In the genomic region with DNA sequence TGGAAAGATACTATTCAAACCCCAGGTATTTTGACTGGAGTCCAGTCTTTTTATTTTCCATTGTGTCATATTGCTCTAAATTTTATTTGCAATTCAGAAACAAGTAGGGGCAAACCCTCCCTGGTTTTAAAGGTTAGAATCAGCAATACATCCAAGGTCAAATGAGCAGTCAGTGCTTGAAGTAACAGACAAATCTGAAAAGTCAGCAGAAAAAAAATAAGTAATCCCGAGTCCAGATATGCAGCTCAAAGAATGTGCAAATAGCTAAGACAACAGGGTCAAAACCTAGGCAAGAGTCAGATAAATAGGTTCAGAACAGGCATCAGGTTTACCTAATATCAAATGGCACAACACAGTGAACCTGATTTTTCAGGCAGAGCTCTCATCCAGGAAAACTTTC, we compare ENCODE assay signal across 32 cellular contexts.
"Had no signal": no experiment of that assay in that cellular context is flagged by ENCODE, and none has a peak within 500 bp of the region (broad histone marks: within the 10 kb centered on the region; RNA-seq: fewer than 3 reads in every experiment).

No MANE protein-coding gene starts in this region.

- H3K27me3 Mint-ChIP-seq: progenitor cell of endocrine pancreas; stimulated activated memory B cell treated with anti-CD40 and anti-IgM and Interleukin-4, amounts not matched to agents 10 μg/mL and 1 μg/mL and 100 μg/mL, for 72 hours; type B pancreatic cell had no signal

- H3K9ac ChIP-seq: parathyroid adenoma had no signal

- H3K4me1 Mint-ChIP-seq: naive thymus-derived CD8-positive, alpha-beta T cell; neural crest cell; stimulated activated memory B cell treated with anti-CD40 and anti-IgM and Interleukin-4, amounts not matched to agents 10 μg/mL and 1 μg/mL and 100 μg/mL, for 72 hours; stimulated activated naive CD8-positive, alpha-beta T cell treated with anti-CD3 and anti-CD28 coated beads, Interleukin-15, amount 100 ng/mL, for 72 hours had no signal

- H3K9me3 ChIP-seq: ovary, psoas muscle, spleen, suprapubic skin, testis, tibial artery, transverse colon, upper lobe of right lung, uterus had no signal

- H3K9me3 Mint-ChIP-seq: natural killer cell treated with Interleukin-12 subunit alpha and Interleukin-12 subunit beta and Interleukin-15 and Interleukin-18, amount 100 ng/mL, for 72 hours; nephron progenitor cell; stimulated activated memory B cell treated with anti-CD40 and anti-IgM and Interleukin-4, amounts not matched to agents 10 μg/mL and 1 μg/mL and 100 μg/mL, for 72 hours; type B pancreatic cell had no signal

- H3K27ac ChIP-seq: ovary, parathyroid adenoma, psoas muscle, skin epidermis, spleen, suprapubic skin, testis, tibial artery, transverse colon, upper lobe of right lung, uterus had no signal

- H3K27ac Mint-ChIP-seq: naive thymus-derived CD8-positive, alpha-beta T cell; natural killer cell treated with Interleukin-12 subunit alpha and Interleukin-12 subunit beta and Interleukin-15 and Interleukin-18, amount 100 ng/mL, for 72 hours; nephron progenitor cell; progenitor cell of endocrine pancreas; stimulated activated memory B cell treated with anti-CD40 and anti-IgM and Interleukin-4, amounts not matched to agents 10 μg/mL and 1 μg/mL and 100 μg/mL, for 72 hours; stimulated activated naive CD8-positive, alpha-beta T cell treated with anti-CD3 and anti-CD28 coated beads, Interleukin-15, amount 100 ng/mL, for 72 hours; type B pancreatic cell had no signal

- H3K4me3 ChIP-seq: ovary, psoas muscle, skin epidermis, smooth muscle cell, spleen, suprapubic skin, testis, tibial artery, transverse colon, upper lobe of right lung, uterus had no signal

- H3K4me1 ChIP-seq: parathyroid adenoma, psoas muscle, spleen, suprapubic skin, testis, tibial artery, transverse colon, upper lobe of right lung, uterus had no signal

- H3K79me2 ChIP-seq: parathyroid adenoma had no signal

- H3K4me3 Mint-ChIP-seq: naive thymus-derived CD8-positive, alpha-beta T cell; natural killer cell treated with Interleukin-12 subunit alpha and Interleukin-12 subunit beta and Interleukin-15 and Interleukin-18, amount 100 ng/mL, for 72 hours; nephron progenitor cell; neural crest cell; stimulated activated memory B cell treated with anti-CD40 and anti-IgM and Interleukin-4, amounts not matched to agents 10 μg/mL and 1 μg/mL and 100 μg/mL, for 72 hours; stimulated activated naive CD8-positive, alpha-beta T cell treated with anti-CD3 and anti-CD28 coated beads, Interleukin-15, amount 100 ng/mL, for 72 hours; type B pancreatic cell had no signal

- H3K4me2 ChIP-seq: smooth muscle cell had no signal

- H2AFZ ChIP-seq: parathyroid adenoma had no signal

- H3K36me3 Mint-ChIP-seq: naive thymus-derived CD8-positive, alpha-beta T cell; natural killer cell treated with Interleukin-12 subunit alpha and Interleukin-12 subunit beta and Interleukin-15 and Interleukin-18, amount 100 ng/mL, for 72 hours; stimulated activated memory B cell treated with anti-CD40 and anti-IgM and Interleukin-4, amounts not matched to agents 10 μg/mL and 1 μg/mL and 100 μg/mL, for 72 hours; type B pancreatic cell had no signal

- DNase-seq: naive thymus-derived CD8-positive, alpha-beta T cell; nephron progenitor cell; occipital lobe; ovary; posterior cingulate gyrus; psoas muscle; right cardiac atrium; spleen; stimulated activated CD4-positive, alpha-beta T cell treated with anti-CD3 and anti-CD28 coated beads, Interleukin-12 subunit alpha, Interleukin-12 subunit beta, amount 100 ng/mL, for 4 hours; stimulated activated CD4-positive, alpha-beta T cell treated with anti-CD3 and anti-CD28 coated beads, Interleukin-1b, Interleukin-23, amount 100 ng/mL, for 48 hours; stimulated activated CD4-positive, alpha-beta T cell treated with anti-CD3 and anti-CD28 coated beads, Interleukin-4, amount 100 ng/mL, for 1 hour; stimulated activated CD4-positive, alpha-beta T cell treated with anti-CD3 and anti-CD28 coated beads, Interleukin-4, amount 100 ng/mL, for 4 hours; stimulated activated CD8-positive, alpha-beta memory T cell treated with anti-CD3 and anti-CD28 coated beads, Interleukin-4, amount 100 ng/mL, for 48 hours; stimulated activated naive CD4-positive, alpha-beta T cell; stimulated activated naive CD8-positive, alpha-beta T cell treated with anti-CD3 and anti-CD28 coated beads, Interleukin-15, amount 100 ng/mL, for 72 hours; stimulated activated naive CD8-positive, alpha-beta T cell treated with anti-CD3 and anti-CD28 coated beads, Interleukin-15, Interleukin-2, amounts not matched to agents 100 U/mL and 50 U/mL, for 24 hours; substantia nigra; testis; tibial artery; transverse colon; upper lobe of right lung; uterus had no signal

- ATAC-seq: naive thymus-derived CD8-positive, alpha-beta T cell; natural killer cell treated with Interleukin-12 subunit alpha and Interleukin-12 subunit beta and Interleukin-15 and Interleukin-18, amount 100 ng/mL, for 72 hours; psoas muscle; right cardiac atrium; sciatic nerve; stimulated activated memory B cell treated with anti-CD40 and anti-IgM and Interleukin-4, amounts not matched to agents 10 μg/mL and 1 μg/mL and 100 μg/mL, for 72 hours; stimulated activated naive CD8-positive, alpha-beta T cell treated with anti-CD3 and anti-CD28 coated beads, Interleukin-15, amount 100 ng/mL, for 72 hours; stimulated activated naive CD8-positive, alpha-beta T cell treated with anti-CD3 and anti-CD28 coated beads, Interleukin-15, Interleukin-2, amounts not matched to agents 100 U/mL and 50 U/mL, for 24 hours; upper lobe of right lung had no signal

- H3K36me3 ChIP-seq: ovary, spleen, suprapubic skin, tibial artery, transverse colon, upper lobe of right lung, uterus had no signal

- H3K27me3 ChIP-seq: ovary, spleen, suprapubic skin, testis, tibial artery, transverse colon, upper lobe of right lung, uterus had no signal
